Comparison of ENCODE assay signal across 28 cellular contexts in genomic region chr13:54368387-54368786, GRCh38.
"Had no signal": no experiment of that assay in that cellular context is flagged by ENCODE, and none has a peak within 500 bp of the region (broad histone marks: within the 10 kb centered on the region; RNA-seq: fewer than 3 reads in every experiment).

No MANE protein-coding gene starts in this region.

- H3K9me3 ChIP-seq: stomach, suprapubic skin, testis, thoracic aorta, thyroid gland, tibial artery, tibial nerve, upper lobe of left lung, upper lobe of right lung, uterus, vagina had no signal

- H3K27ac ChIP-seq: stomach, suprapubic skin, testis, thoracic aorta, thyroid gland, tibial artery, tibial nerve, transverse colon, upper lobe of left lung, upper lobe of right lung, uterus, vagina had no signal

- H3K27me3 ChIP-seq: stomach, suprapubic skin, testis, thyroid gland, tibial artery, tibial nerve, transverse colon, upper lobe of left lung, upper lobe of right lung, uterus, vagina had no signal

- H3K27ac Mint-ChIP-seq: stimulated activated effector memory CD8-positive, alpha-beta T cell treated with anti-CD3 and anti-CD28 coated beads, Interleukin-12 subunit alpha, Interleukin-12 subunit beta, amount 100 ng/mL, for 72 hours; stimulated activated memory B cell treated with anti-CD40 and anti-IgM and Interleukin-4, amounts not matched to agents 10 μg/mL and 1 μg/mL and 100 μg/mL, for 72 hours; stimulated activated naive B cell treated with anti-CD40 and anti-IgM and Interleukin-4, amounts not matched to agents 10 μg/mL and 1 μg/mL and 100 μg/mL, for 72 hours; stimulated activated naive CD8-positive, alpha-beta T cell treated with anti-CD3 and anti-CD28 coated beads, Interleukin-15, amount 100 ng/mL, for 72 hours; stimulated activated naive CD8-positive, alpha-beta T cell treated with anti-CD3 and anti-CD28 coated beads, Interleukin-15, Interleukin-2, amounts not matched to agents 100 ng/mL and 50 ng/mL, for 24 hours; type B pancreatic cell had no signal

- H3K4me1 ChIP-seq: stomach, suprapubic skin, testis, thyroid gland, tibial artery, tibial nerve, transverse colon, upper lobe of left lung, upper lobe of right lung, uterus, vagina had no signal

- H3K4me3 ChIP-seq: stomach, suprapubic skin, testis, thoracic aorta, thyroid gland, tibial artery, tibial nerve, transverse colon, upper lobe of left lung, upper lobe of right lung, uterus, vagina had no signal

- H3K4me3 Mint-ChIP-seq: stimulated activated effector memory CD8-positive, alpha-beta T cell treated with anti-CD3 and anti-CD28 coated beads, Interleukin-12 subunit alpha, Interleukin-12 subunit beta, amount 100 ng/mL, for 72 hours; stimulated activated memory B cell treated with anti-CD40 and anti-IgM and Interleukin-4, amounts not matched to agents 10 μg/mL and 1 μg/mL and 100 μg/mL, for 72 hours; stimulated activated naive B cell treated with anti-CD40 and anti-IgM and Interleukin-4, amounts not matched to agents 10 μg/mL and 1 μg/mL and 100 μg/mL, for 72 hours; stimulated activated naive CD8-positive, alpha-beta T cell treated with anti-CD3 and anti-CD28 coated beads, Interleukin-15, amount 100 ng/mL, for 72 hours; stimulated activated naive CD8-positive, alpha-beta T cell treated with anti-CD3 and anti-CD28 coated beads, Interleukin-15, Interleukin-2, amounts not matched to agents 100 ng/mL and 50 ng/mL, for 24 hours; type B pancreatic cell had no signal

- H3K27me3 Mint-ChIP-seq: stimulated activated memory B cell treated with anti-CD40 and anti-IgM and Interleukin-4, amounts not matched to agents 10 μg/mL and 1 μg/mL and 100 μg/mL, for 72 hours; stimulated activated naive B cell treated with anti-CD40 and anti-IgM and Interleukin-4, amounts not matched to agents 10 μg/mL and 1 μg/mL and 100 μg/mL, for 72 hours; stimulated activated naive CD8-positive, alpha-beta T cell treated with anti-CD3 and anti-CD28 coated beads, Interleukin-15, amount 100 ng/mL, for 72 hours; stimulated activated naive CD8-positive, alpha-beta T cell treated with anti-CD3 and anti-CD28 coated beads, Interleukin-15, Interleukin-2, amounts not matched to agents 100 ng/mL and 50 ng/mL, for 24 hours; type B pancreatic cell had no signal

- H3K4me1 Mint-ChIP-seq: stimulated activated effector memory CD8-positive, alpha-beta T cell treated with anti-CD3 and anti-CD28 coated beads, Interleukin-12 subunit alpha, Interleukin-12 subunit beta, amount 100 ng/mL, for 72 hours; stimulated activated memory B cell treated with anti-CD40 and anti-IgM and Interleukin-4, amounts not matched to agents 10 μg/mL and 1 μg/mL and 100 μg/mL, for 72 hours; stimulated activated naive B cell treated with anti-CD40 and anti-IgM and Interleukin-4, amounts not matched to agents 10 μg/mL and 1 μg/mL and 100 μg/mL, for 72 hours; stimulated activated naive CD8-positive, alpha-beta T cell treated with anti-CD3 and anti-CD28 coated beads, Interleukin-15, amount 100 ng/mL, for 72 hours had no signal

- H3K36me3 Mint-ChIP-seq: stimulated activated effector memory CD8-positive, alpha-beta T cell treated with anti-CD3 and anti-CD28 coated beads, Interleukin-12 subunit alpha, Interleukin-12 subunit beta, amount 100 ng/mL, for 72 hours; stimulated activated memory B cell treated with anti-CD40 and anti-IgM and Interleukin-4, amounts not matched to agents 10 μg/mL and 1 μg/mL and 100 μg/mL, for 72 hours; stimulated activated naive B cell treated with anti-CD40 and anti-IgM and Interleukin-4, amounts not matched to agents 10 μg/mL and 1 μg/mL and 100 μg/mL, for 72 hours; type B pancreatic cell had no signal

- H3K9me3 Mint-ChIP-seq: type B pancreatic cell had no signal

- H3K36me3 ChIP-seq: stomach, suprapubic skin, thoracic aorta, thyroid gland, tibial artery, tibial nerve, transverse colon, upper lobe of left lung, upper lobe of right lung, uterus, vagina had no signal

- DNase-seq: stimulated activated CD4-positive, alpha-beta T cell treated with anti-CD3 and anti-CD28 coated beads, Interleukin-2, amount 100 ng/mL, for 48 hours; stimulated activated CD4-positive, alpha-beta T cell treated with anti-CD3 and anti-CD28 coated beads, Interleukin-4, amount 100 ng/mL, for 1 hour; stimulated activated CD4-positive, alpha-beta T cell treated with anti-CD3 and anti-CD28 coated beads, Interleukin-4, amount 100 ng/mL, for 24 hours; stimulated activated CD4-positive, alpha-beta T cell treated with anti-CD3 and anti-CD28 coated beads, Interleukin-4, amount 100 ng/mL, for 4 hours; stimulated activated CD8-positive, alpha-beta memory T cell treated with anti-CD3 and anti-CD28 coated beads, Interleukin-4, amount 100 ng/mL, for 48 hours; stimulated activated naive B cell treated with anti-CD40 and anti-IgM and Interleukin-4, amounts not matched to agents 10 μg/mL and 1 μg/mL and 100 μg/mL, for 72 hours; stimulated activated naive CD4-positive, alpha-beta T cell; stimulated activated naive CD4-positive, alpha-beta T cell treated with Interleukin-2 at 50 U/mL for 16 hours; stimulated activated naive CD8-positive, alpha-beta T cell treated with anti-CD3 and anti-CD28 coated beads, Interleukin-15, amount 100 ng/mL, for 72 hours; stimulated activated naive CD8-positive, alpha-beta T cell treated with anti-CD3 and anti-CD28 coated beads, Interleukin-15, Interleukin-2, amounts not matched to agents 100 U/mL and 50 U/mL, for 24 hours; stomach; substantia nigra; testis; thyroid gland; tibial artery; transverse colon; trophoblast cell; upper lobe of left lung; upper lobe of right lung; uterus had no signal

- ATAC-seq: stimulated activated effector memory CD8-positive, alpha-beta T cell treated with anti-CD3 and anti-CD28 coated beads, Interleukin-12 subunit alpha, Interleukin-12 subunit beta, amount 100 ng/mL, for 72 hours; stimulated activated memory B cell treated with anti-CD40 and anti-IgM and Interleukin-4, amounts not matched to agents 10 μg/mL and 1 μg/mL and 100 μg/mL, for 72 hours; stimulated activated naive B cell treated with anti-CD40 and anti-IgM and Interleukin-4, amounts not matched to agents 10 μg/mL and 1 μg/mL and 100 μg/mL, for 72 hours; stimulated activated naive CD8-positive, alpha-beta T cell treated with anti-CD3 and anti-CD28 coated beads, Interleukin-15, amount 100 ng/mL, for 72 hours; stimulated activated naive CD8-positive, alpha-beta T cell treated with anti-CD3 and anti-CD28 coated beads, Interleukin-15, Interleukin-2, amounts not matched to agents 100 U/mL and 50 U/mL, for 24 hours; upper lobe of right lung had no signal
